Comparison of ENCODE assay signal across 8 cellular contexts in genomic region chr5:6378128-6379023, GRCh38. TPM values are rescaled to one million over a fixed set of nuclear protein-coding genes. Genes with fewer than 3 reads are reported as not detected.
DNase-seq lines count a peak whose midpoint lies in the region; ATAC-seq, FAIRE-seq and TF ChIP-seq lines count a peak whose summit lies in the region.

Gene MED10 (minus strand): TSS chr5:6378547. CDS start chr5:6378483, 64 bp downstream.

- H3K9me1 ChIP-seq in keratinocyte (ENCODE audit: control insufficient read depth, extremely low read depth, insufficient read depth, low read length): no peaks in the 10 kb centered on the region

- peak within 1 kb of the TSS; percentile 97 for H3K27ac Mint-ChIP-seq in central memory CD8-positive, alpha-beta T cell (ENCODE audit: low read depth)

- FAIRE-seq in keratinocyte (lab: Jason Lieb, UNC): no peak

- peak within 1 kb of the TSS; percentile 87 for H3K27ac ChIP-seq in keratinocyte (ENCODE audit: control insufficient read depth, insufficient read depth, low read length)

- no peaks in the 10 kb centered on the region for H3K27me3 ChIP-seq in keratinocyte (ENCODE audit: control insufficient read depth, extremely low read depth, insufficient read depth, low read length)

- peaks cover 52% of the 10 kb centered on the region for H3K4me1 Mint-ChIP-seq in central memory CD8-positive, alpha-beta T cell

- H3K9me3 ChIP-seq in keratinocyte (ENCODE audit: control insufficient read depth, low read depth, low read length): no peaks in the 10 kb centered on the region

- H3K27me3 Mint-ChIP-seq in central memory CD8-positive, alpha-beta T cell: peaks cover 2% of the 10 kb centered on the region

- H2AFZ ChIP-seq in keratinocyte (ENCODE audit: control insufficient read depth, low read length): peak within 1 kb of the TSS; percentile 88

- DNase-seq in AG09309 (ENCODE audit: low read depth) (peak; percentile 59), NCI-H446 (lab: John Stamatoyannopoulos, UW) (peak; percentile 91 to 97), keratinocyte (ENCODE audit: low read depth, low spot score) (peak; percentile 60)
- DNase-seq in activated CD4-positive, CD25-positive, alpha-beta regulatory T cell treated with anti-CD3 and anti-CD28 coated beads, Interleukin-2, amount 50 U/mL, for 16 hours (ENCODE audit: low read depth, low spot score): peak; percentile 92
- DNase-seq in central memory CD8-positive, alpha-beta T cell (ENCODE audit: low spot score in 2 of 2): peak; percentile 88 to 90
- DNase-seq in stimulated activated CD4-positive, alpha-beta T cell treated with anti-CD3 and anti-CD28 coated beads, Interleukin-15, amount 100 ng/mL, for 1 hour (ENCODE audit: low read depth in 1 of 2, low spot score in 1 of 2): peak; percentile 87 to 93

- peaks cover 48% of the 10 kb centered on the region for H3K36me3 Mint-ChIP-seq in central memory CD8-positive, alpha-beta T cell (ENCODE audit: insufficient read depth)

- no peaks in the 10 kb centered on the region for H4K20me1 ChIP-seq in keratinocyte (ENCODE audit: control insufficient read depth, extremely low read depth, insufficient read depth, low read length)

- H3K79me2 ChIP-seq in keratinocyte (ENCODE audit: control insufficient read depth, insufficient read depth, low read length): peaks cover 32% of the 10 kb centered on the region

- dilution Hi-C loops in keratinocyte (cut with MboI; ENCODE audit: extremely low pct_ligation_motif_present, low sequenced_read_pairs): no loop called here

- H3K9ac ChIP-seq in keratinocyte (ENCODE audit: control insufficient read depth, extremely low read depth, insufficient read depth, low read length): peak within 1 kb of the TSS; percentile 92

- ATAC-seq in GM19025 (IDR thresholded peaks at IDR 0.05; ENCODE audit: low read depth, unreplicated experiment): peak; percentile 96
- peak; percentile 99 for ATAC-seq in HG03342 (IDR thresholded peaks at IDR 0.05; ENCODE audit: unreplicated experiment)
- ATAC-seq in central memory CD8-positive, alpha-beta T cell (replicated peaks; ENCODE audit: extremely low read depth, poor library complexity, severe bottlenecking): peak; percentile 96

- peak within 1 kb of the TSS; percentile 99 for H3K4me3 Mint-ChIP-seq in central memory CD8-positive, alpha-beta T cell

- no peaks in the 10 kb centered on the region for H3K9me3 Mint-ChIP-seq in central memory CD8-positive, alpha-beta T cell

- H3K4me3 ChIP-seq in AG09309 (ENCODE audit: control insufficient read depth, low read depth, low read length) (peak within 1 kb of the TSS; percentile 99), keratinocyte (ENCODE audit: control insufficient read depth in 2 of 3, extremely low read depth in 1 of 3, insufficient read depth in 2 of 3, low read depth in 1 of 3, low read length in 3 of 3) (peak within 1 kb of the TSS; percentile 91 to 97 (median 94))

- peak within 1 kb of the TSS; percentile 81 for H3K4me2 ChIP-seq in keratinocyte (ENCODE audit: control insufficient read depth, extremely low read depth, insufficient read depth, low read depth, low read length)

- peaks cover 17 to 18% of the 10 kb centered on the region in 2 experiments for H3K36me3 ChIP-seq in keratinocyte (ENCODE audit: control insufficient read depth in 2 of 2, extremely low read depth in 1 of 2, insufficient read depth in 2 of 2, low read length in 2 of 2)

- H3K4me1 ChIP-seq in keratinocyte (ENCODE audit: control insufficient read depth, extremely low read depth, insufficient read depth, low read length): peaks cover 8% of the 10 kb centered on the region

- TF ChIP-seq CTCF in AG09309 (IDR thresholded peaks at IDR 0.05; ENCODE audit: control insufficient read depth, insufficient read depth, low read depth, low read length, missing control alignments) (no peak), keratinocyte (optimal IDR thresholded peaks at IDR 0.05 in 1 of 3, IDR thresholded peaks at IDR 0.05 in 1 of 3, conservative IDR thresholded peaks at IDR 0.05 in 1 of 3; ENCODE audit: extremely low read depth in 1 of 3, insufficient read depth in 2 of 3, low read length in 3 of 3) (no peak)

RNA-seq across cellular contexts. Expression of gene MED10, which starts in this region (rescaled TPM):
- 31.1 to 47.1 TPM (median 38.8 TPM) in 3 replicates for polyA plus RNA-seq in keratinocyte
- 30.5 TPM for polyA plus RNA-seq in keratinocyte (2011; ENCODE audit: low read depth)
- polyA plus RNA-seq in keratinocyte (2011; cell fraction: cytosol; rRNA removed): 37.5 and 41.4 TPM in 2 replicates
- 43.6 and 50.2 TPM in 2 replicates for polyA plus RNA-seq in keratinocyte (2011; cell fraction: nucleus; rRNA removed)
- 42.4 and 49.6 TPM in 2 replicates for polyA plus RNA-seq in keratinocyte (2012; ENCODE audit: low replicate concordance)
- 6.8 to 11.4 TPM (median 7.1 TPM) in 3 replicates for polyA minus RNA-seq in keratinocyte
- polyA minus RNA-seq in keratinocyte (2011; cell fraction: cytosol; rRNA and poly(A)+ RNA removed): 16.9 TPM
- polyA minus RNA-seq in keratinocyte (2011; cell fraction: nucleus; rRNA and poly(A)+ RNA removed): 3.7 and 6.8 TPM in 2 replicates

Comparison
In these comparisons a context has a peak if more than half of its experiments do, and no peak if none do; other contexts are left out.
1. Peak in every context shown above with its lines: DNase-seq, ATAC-seq, H3K4me3 ChIP-seq and H3K27ac ChIP-seq.